ENCODE assay signal across 13 cellular contexts in genomic region chrX:71017396-71017939, GRCh38. TPM values are rescaled to one million over a fixed set of nuclear protein-coding genes. Genes with fewer than 3 reads are reported as not detected.
DNase-seq lines count a peak whose midpoint lies in the region; TF ChIP-seq lines count a peak whose summit lies in the region.
"Had no signal": no experiment of that assay in that cellular context is flagged by ENCODE, and none has a peak within 500 bp of the region (broad histone marks: within the 10 kb centered on the region; RNA-seq: fewer than 3 reads in every experiment).

No MANE protein-coding gene starts in this region.

- no peaks in the 10 kb centered on the region for H3K36me3 ChIP-seq in trophoblast cell (ENCODE audit: control insufficient read depth in 1 of 2, insufficient read depth in 2 of 2, low read length in 2 of 2)
- H3K36me3 ChIP-seq: BE2C had no signal

- no peaks in the 10 kb centered on the region for H3K9me3 Mint-ChIP-seq in HFFc6
- H3K9me3 Mint-ChIP-seq: CD8-positive, alpha-beta T cell had no signal

- no peak overlapping the region for H3K4ac ChIP-seq in trophoblast cell (ENCODE audit: low read depth, low read length)

- H3K27ac ChIP-seq in trophoblast cell (ENCODE audit: low read depth, low read length), result no peak overlapping the region

- no CpG with 5 or more reads among the region's 6 CpGs for WGBS in trophoblast cell (ENCODE audit: extremely low coverage, insufficient coverage, insufficient read length)

- no peak overlapping the region for H3K4me2 ChIP-seq in trophoblast cell (ENCODE audit: low read length)
- H3K4me2 ChIP-seq: SK-N-SH had no signal

- H4K91ac ChIP-seq in trophoblast cell (ENCODE audit: low read depth, low read length), result no peak overlapping the region

- H3K18ac ChIP-seq in trophoblast cell (ENCODE audit: low read length), result no peak overlapping the region

- no peaks in the 10 kb centered on the region for H3K9me3 ChIP-seq in trophoblast cell (ENCODE audit: insufficient read depth, low read depth, low read length)
- H3K9me3 ChIP-seq: BE2C, SK-N-SH had no signal

- peaks cover 6% of the 10 kb centered on the region; the same call in 1 of the 2 replicates for H3K4me1 Mint-ChIP-seq in HFFc6 (ENCODE audit: low read depth)

- H3K9ac ChIP-seq in trophoblast cell (ENCODE audit: low read length), result no peak overlapping the region
- H3K9ac ChIP-seq: SK-N-SH had no signal

- H3K4me1 ChIP-seq in trophoblast cell (ENCODE audit: control insufficient read depth in 1 of 2, insufficient read depth in 2 of 2, low read length in 2 of 2), result no peaks in the 10 kb centered on the region
- H3K4me1 ChIP-seq: BE2C had no signal

- no peak overlapping the region for H2AFZ ChIP-seq in trophoblast cell (ENCODE audit: insufficient read depth, low read length, poor library complexity)

- no peaks in the 10 kb centered on the region for H3K27me3 ChIP-seq in trophoblast cell (ENCODE audit: insufficient read depth, low read length)
- H3K27me3 ChIP-seq: BE2C had no signal

- no peak overlapping the region for H2BK12ac ChIP-seq in trophoblast cell (ENCODE audit: low read length)

- no peak overlapping the region for H2AK5ac ChIP-seq in trophoblast cell (ENCODE audit: low read length)

- H3K14ac ChIP-seq in trophoblast cell (ENCODE audit: low read length), result no peak overlapping the region

- H3K23ac ChIP-seq in trophoblast cell (ENCODE audit: low read length), result no peak overlapping the region

- in situ Hi-C loops in GM13976 (cut with MboI; ENCODE audit: low sequenced_read_pairs, unreplicated experiment), result no loop called here

- no peak overlapping the region for H2BK5ac ChIP-seq in trophoblast cell (ENCODE audit: low read depth, low read length, poor library complexity)

- no peak overlapping the region for H4K12ac ChIP-seq in trophoblast cell (ENCODE audit: low read depth, low read length)

- H3K4me3 Mint-ChIP-seq in HFFc6, result no peak overlapping the region
- H3K4me3 Mint-ChIP-seq: CD8-positive, alpha-beta T cell had no signal

- no peak overlapping the region for H2BK120ac ChIP-seq in trophoblast cell (ENCODE audit: insufficient read depth, low read length, poor library complexity)

- H4K8ac ChIP-seq in trophoblast cell (ENCODE audit: low read depth, low read length), result no peak overlapping the region

- TF ChIP-seq CTCF in HFFc6 (IDR thresholded peaks at IDR 0.05), result no peak
- no peak for TF ChIP-seq CTCF in epithelial cell of esophagus (IDR thresholded peaks at IDR 0.05; ENCODE audit: insufficient read depth, low read depth, low read length, missing control alignments)
- no peak for TF ChIP-seq CTCF in GM13976 (IDR thresholded peaks at IDR 0.05; ENCODE audit: borderline replicate concordance, control extremely low read depth, extremely low read depth, insufficient read depth, missing control alignments)

- no peaks in the 10 kb centered on the region for H3K79me1 ChIP-seq in trophoblast cell (ENCODE audit: low read length)

- no peak overlapping the region for H3K4me3 ChIP-seq in epithelial cell of esophagus (ENCODE audit: low read length)
- no peak overlapping the region for H3K4me3 ChIP-seq in trophoblast cell (ENCODE audit: low read depth, low read length)

- DNase-seq in HFFc6 (peak; percentile 2), amniotic epithelial cell (ENCODE audit: low read depth) (peak; percentile 33), epithelial cell of esophagus (ENCODE audit: low read depth) (peak; percentile 25), trophoblast cell (peak; percentile 27 to 53), HT-29 (ENCODE audit: low spot score) (no peak), NCI-H526 treated with DMSO at 0.1 percent for 48 hours (lab: John Stamatoyannopoulos, UW) (no peak), GM13976 (ENCODE audit: low spot score) (no peak), middle frontal gyrus (ENCODE audit: extremely low spot score, low spot score) (no peak)
- DNase-seq: BE2C; CD8-positive, alpha-beta T cell; NCI-H2107; NCI-H774; SK-N-SH had no signal

- H3K27ac Mint-ChIP-seq in HFFc6, result no peak overlapping the region; the same call in 1 of the 2 replicates
- H3K27ac Mint-ChIP-seq: CD8-positive, alpha-beta T cell had no signal

- H3K36me3 Mint-ChIP-seq in HFFc6 (ENCODE audit: low read depth), result no peaks in the 10 kb centered on the region; the same call in 1 of the 2 replicates

- H3K79me2 ChIP-seq in trophoblast cell (ENCODE audit: control insufficient read depth, insufficient read depth, low read length, poor library complexity), result no peaks in the 10 kb centered on the region

- H3K27me3 Mint-ChIP-seq in HFFc6 (ENCODE audit: insufficient read depth), result peaks cover 2% of the 10 kb centered on the region; the same call in 1 of the 2 replicates

RNA-seq across cellular contexts. Expression of gene SNX12, which starts 50.7 kb away (rescaled TPM):
- total RNA-seq in HFFc6 (2021; fragmentation: NEBNext Ultra II Directional; extraction: Animal tissue kit (Norgen Biotek cat#: 25700)), result 100 to 1,000 TPM in 1 of 6 experiments, 10 to 100 TPM in 5; 87.0 to 101 (median 91.1) TPM
- 83.7 and 84.0 TPM in 2 replicates for polyA plus RNA-seq in trophoblast cell (2013)
- 52.1 and 59.7 TPM in 2 replicates for total RNA-seq in HT-29 (2014; rRNA removed; shearing (Covaris generic))

Comparison
In these comparisons a context has a peak if more than half of its experiments do, and no peak if none do; other contexts are left out.
1. DNase-seq: peak in HFFc6 (single experiment), amniotic epithelial cell (single experiment), epithelial cell of esophagus (single experiment) and trophoblast cell (2 of 2); none in HT-29 (single experiment), NCI-H526 treated with DMSO at 0.1 percent for 48 hours (single experiment), GM13976 (single experiment) and middle frontal gyrus (single experiment).